10 cellular contexts compared by ENCODE assay signal in the genomic region with DNA sequence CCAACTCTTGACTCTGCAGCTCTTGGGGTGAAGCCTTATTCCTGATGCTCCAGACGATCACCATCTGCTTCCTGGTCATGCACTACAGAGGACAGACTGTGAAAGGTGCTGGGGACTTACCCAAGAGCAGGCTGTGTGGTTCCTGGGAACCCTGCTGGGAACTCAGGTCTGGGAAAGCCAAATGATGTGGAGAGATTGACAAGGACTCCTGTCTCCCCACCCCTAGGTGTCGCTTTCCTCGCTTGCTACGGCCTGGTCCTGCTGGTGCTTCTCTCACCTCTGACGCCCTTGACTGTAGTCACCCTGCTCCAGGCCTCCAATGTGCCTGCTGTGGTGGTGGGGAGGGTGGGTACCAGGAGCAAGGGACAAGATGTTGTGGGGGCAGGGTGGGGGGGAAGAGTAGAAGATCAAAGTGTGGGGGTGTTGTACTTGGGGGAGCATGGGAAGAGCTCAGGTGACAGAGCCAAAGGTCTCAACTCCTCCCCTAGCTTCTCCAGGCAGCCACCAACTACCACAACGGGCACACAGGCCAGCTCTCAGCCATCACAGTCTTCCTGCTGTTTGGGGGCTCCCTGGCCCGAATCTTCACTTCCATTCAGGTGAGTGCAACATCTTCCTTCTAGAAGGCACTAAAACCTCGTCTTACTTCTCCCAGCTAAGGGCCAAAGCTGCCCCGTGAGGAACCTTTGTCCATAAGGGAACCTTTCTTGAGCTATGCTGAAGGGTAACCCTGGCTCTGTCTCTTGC. TPM values are rescaled to one million over a fixed set of nuclear protein-coding genes. Genes with fewer than 3 reads are reported as not detected.
DNase-seq lines count a peak whose midpoint lies in the region; ATAC-seq and TF ChIP-seq lines count a peak whose summit lies in the region.
"Had no signal": no experiment of that assay in that cellular context is flagged by ENCODE, and none has a peak within 500 bp of the region (broad histone marks: within the 10 kb centered on the region; RNA-seq: fewer than 3 reads in every experiment).

No MANE protein-coding gene starts in this region.

- no peaks in the 10 kb centered on the region for H3K27me3 ChIP-seq in dorsolateral prefrontal cortex
- H3K27me3 ChIP-seq: ascending aorta had no signal

- H4K20me1 ChIP-seq in OCI-LY7 (ENCODE audit: insufficient read depth, low read length), result no peaks in the 10 kb centered on the region

- CTCF ChIA-PET in OCI-LY7 (lab: Charles Lee; ENCODE audit: unreplicated experiment), result no interaction called here
- CTCF ChIA-PET in activated CD8-positive, alpha-beta memory T cell treated with anti-CD3 and anti-CD28 coated beads, Interleukin-2, amount 10 ng/mL, durations not matched to agents 7 days and 5 days (lab: Charles Lee), result interaction anchor here (1.0 to 9.7 kb wide), 3 partner anchors 26 to 100 kb away, joined by 3 to 81 read pairs (median 6); partner anchors contain the start of genes FXR2, TP53 and WRAP53

- no peak overlapping the region for H3K4me3 ChIP-seq in OCI-LY7 (ENCODE audit: low read depth, low read length, poor library complexity, severe bottlenecking)
- peak overlapping the region in 4 of 59 donors; percentile 9 to 86 (median 43) for H3K4me3 ChIP-seq in dorsolateral prefrontal cortex

- no TSS peak for BruUV-seq in OCI-LY7 (replicated peaks; lab: Mats Ljungman, UMichigan)

- H3K4me2 ChIP-seq in OCI-LY7 (ENCODE audit: low read length), result no peak overlapping the region

- no peak overlapping the region for H3K27ac ChIP-seq in OCI-LY7 (ENCODE audit: low read depth, low read length, poor library complexity, severe bottlenecking)
- H3K27ac ChIP-seq in dorsolateral prefrontal cortex, result peak overlapping the region in 11 of 59 donors; percentile 2 to 93 (median 81)

- H3K4me1 ChIP-seq in OCI-LY7 (ENCODE audit: insufficient read depth, low read length, poor library complexity, severe bottlenecking), result peaks cover 18% of the 10 kb centered on the region

- H3K4me3 Mint-ChIP-seq in activated T-cell treated with anti-CD3 and anti-CD28 coated beads, Interleukin-2, amount 50 U/mL, for 72 hours, result no peak overlapping the region
- H3K4me3 Mint-ChIP-seq in activated T-cell treated with anti-CD3 and anti-CD28 coated beads, Interleukin-2, amount 50 U/mL, for 4 hours, result no peak overlapping the region
- no peak overlapping the region for H3K4me3 Mint-ChIP-seq in stimulated activated memory B cell treated with anti-CD40 and anti-IgM and Interleukin-4, amounts not matched to agents 10 μg/mL and 1 μg/mL and 100 μg/mL, for 72 hours
- no peak overlapping the region for H3K4me3 Mint-ChIP-seq in activated CD8-positive, alpha-beta memory T cell treated with anti-CD3 and anti-CD28 coated beads, Interleukin-2, amount 10 ng/mL, durations not matched to agents 7 days and 5 days

- no peaks in the 10 kb centered on the region for H3K27me3 Mint-ChIP-seq in activated T-cell treated with anti-CD3 and anti-CD28 coated beads, Interleukin-2, amount 50 U/mL, for 72 hours (ENCODE audit: low read depth)
- H3K27me3 Mint-ChIP-seq in activated T-cell treated with anti-CD3 and anti-CD28 coated beads, Interleukin-2, amount 50 U/mL, for 4 hours (ENCODE audit: low read depth), result no peaks in the 10 kb centered on the region
- H3K27me3 Mint-ChIP-seq in stimulated activated memory B cell treated with anti-CD40 and anti-IgM and Interleukin-4, amounts not matched to agents 10 μg/mL and 1 μg/mL and 100 μg/mL, for 72 hours, result no peaks in the 10 kb centered on the region
- no peaks in the 10 kb centered on the region for H3K27me3 Mint-ChIP-seq in activated CD8-positive, alpha-beta memory T cell treated with anti-CD3 and anti-CD28 coated beads, Interleukin-2, amount 10 ng/mL, durations not matched to agents 7 days and 5 days
- H3K27me3 Mint-ChIP-seq: naive B cell had no signal

- no peaks in the 10 kb centered on the region for H3K9me3 ChIP-seq in OCI-LY7 (ENCODE audit: low read length)
- H3K9me3 ChIP-seq: ascending aorta had no signal

- no peaks in the 10 kb centered on the region for H3K9me2 ChIP-seq in OCI-LY7 (ENCODE audit: insufficient read depth, low read length)

- H3K36me3 ChIP-seq in OCI-LY7 (ENCODE audit: insufficient read depth, low read length), result peaks cover 68% of the 10 kb centered on the region; the same call in 1 of the 2 replicates

- peak overlapping the region; percentile 41 for H3K27ac Mint-ChIP-seq in activated T-cell treated with anti-CD3 and anti-CD28 coated beads, Interleukin-2, amount 50 U/mL, for 72 hours
- H3K27ac Mint-ChIP-seq in stimulated activated memory B cell treated with anti-CD40 and anti-IgM and Interleukin-4, amounts not matched to agents 10 μg/mL and 1 μg/mL and 100 μg/mL, for 72 hours, result peak overlapping the region; percentile 67
- H3K27ac Mint-ChIP-seq in activated CD8-positive, alpha-beta memory T cell treated with anti-CD3 and anti-CD28 coated beads, Interleukin-2, amount 10 ng/mL, durations not matched to agents 7 days and 5 days, result no peak overlapping the region

- intact Hi-C loops in OCI-LY7 (cut with micrococcal nuclease; ENCODE audit: unreplicated experiment) (no loop called here), dorsolateral prefrontal cortex (cut with DNase I) (loop anchor here in 1 of 2 donors (5.0 kb wide), 1 partner anchor 40 kb away; the partner anchor contains the start of gene SAT2)

- POLR2A ChIA-PET in OCI-LY7 (lab: Charles Lee), result interaction anchor here (0.6 kb wide), 1 partner anchor 181 kb away, joined by 4 read pairs; no protein-coding TSS in a partner anchor

- TF ChIP-seq CTCF in OCI-LY7 (conservative IDR thresholded peaks at IDR 0.05; ENCODE audit: low read length) (peak; percentile 64; the same call in 1 of the 2 replicates), dorsolateral prefrontal cortex (IDR thresholded peaks at IDR 0.05 in 54 of 56, conservative IDR thresholded peaks at IDR 0.05 in 2 of 56; ENCODE audit: low read depth in 1 of 56, partially characterized antibody in 56 of 56) (no peak)

- H3K79me2 ChIP-seq in OCI-LY7 (ENCODE audit: insufficient read depth, low read depth, low read length), result peaks cover 5% of the 10 kb centered on the region; the same call in 1 of the 2 replicates

- ATAC-seq in activated T-cell treated with anti-CD3 and anti-CD28 coated beads, Interleukin-2, amount 50 U/mL, for 72 hours (replicated peaks in 1 of 2), result no peak
- ATAC-seq in activated T-cell treated with anti-CD3 and anti-CD28 coated beads, Interleukin-2, amount 50 U/mL, for 4 hours, result no peak
- ATAC-seq in esophagus mucosa (peak; percentile 4), HG03159 (IDR thresholded peaks at IDR 0.05; ENCODE audit: unreplicated experiment) (no peak)
- no peak for ATAC-seq in stimulated activated memory B cell treated with anti-CD40 and anti-IgM and Interleukin-4, amounts not matched to agents 10 μg/mL and 1 μg/mL and 100 μg/mL, for 72 hours
- no peak for ATAC-seq in activated CD8-positive, alpha-beta memory T cell treated with anti-CD3 and anti-CD28 coated beads, Interleukin-2, amount 10 ng/mL, durations not matched to agents 7 days and 5 days

- peaks cover 31% of the 10 kb centered on the region for H3K4me1 Mint-ChIP-seq in activated T-cell treated with anti-CD3 and anti-CD28 coated beads, Interleukin-2, amount 50 U/mL, for 72 hours (ENCODE audit: low read depth)
- H3K4me1 Mint-ChIP-seq in activated T-cell treated with anti-CD3 and anti-CD28 coated beads, Interleukin-2, amount 50 U/mL, for 4 hours (ENCODE audit: low read depth), result peaks cover 23% of the 10 kb centered on the region
- peaks cover 26% of the 10 kb centered on the region for H3K4me1 Mint-ChIP-seq in stimulated activated memory B cell treated with anti-CD40 and anti-IgM and Interleukin-4, amounts not matched to agents 10 μg/mL and 1 μg/mL and 100 μg/mL, for 72 hours
- peaks cover 31% of the 10 kb centered on the region for H3K4me1 Mint-ChIP-seq in activated CD8-positive, alpha-beta memory T cell treated with anti-CD3 and anti-CD28 coated beads, Interleukin-2, amount 10 ng/mL, durations not matched to agents 7 days and 5 days

- no peak for DNase-seq in activated T-cell treated with anti-CD3 and anti-CD28 coated beads, Interleukin-2, amount 50 U/mL, for 72 hours
- DNase-seq in activated T-cell treated with anti-CD3 and anti-CD28 coated beads, Interleukin-2, amount 50 U/mL, for 4 hours, result no peak
- peak; percentile 36 for DNase-seq in OCI-LY7 (ENCODE audit: low spot score)
- DNase-seq in activated CD8-positive, alpha-beta memory T cell treated with anti-CD3 and anti-CD28 coated beads, Interleukin-2, amount 10 ng/mL, durations not matched to agents 7 days and 5 days, result no peak
- no peak for DNase-seq in dorsolateral prefrontal cortex
- DNase-seq: naive B cell had no signal

- H2AFZ ChIP-seq in OCI-LY7 (ENCODE audit: low read length), result no peak overlapping the region

- peaks cover 8 to 10% of the 10 kb centered on the region in 2 donors for H3K36me3 Mint-ChIP-seq in activated T-cell treated with anti-CD3 and anti-CD28 coated beads, Interleukin-2, amount 50 U/mL, for 72 hours (ENCODE audit: insufficient read depth in 2 of 2)
- peaks cover 23% of the 10 kb centered on the region for H3K36me3 Mint-ChIP-seq in activated T-cell treated with anti-CD3 and anti-CD28 coated beads, Interleukin-2, amount 50 U/mL, for 4 hours (ENCODE audit: insufficient read depth)
- H3K36me3 Mint-ChIP-seq in stimulated activated memory B cell treated with anti-CD40 and anti-IgM and Interleukin-4, amounts not matched to agents 10 μg/mL and 1 μg/mL and 100 μg/mL, for 72 hours, result peaks cover 45% of the 10 kb centered on the region
- peaks cover 24% of the 10 kb centered on the region for H3K36me3 Mint-ChIP-seq in activated CD8-positive, alpha-beta memory T cell treated with anti-CD3 and anti-CD28 coated beads, Interleukin-2, amount 10 ng/mL, durations not matched to agents 7 days and 5 days

- H3K9me3 Mint-ChIP-seq in activated T-cell treated with anti-CD3 and anti-CD28 coated beads, Interleukin-2, amount 50 U/mL, for 72 hours, result no peaks in the 10 kb centered on the region
- H3K9me3 Mint-ChIP-seq in activated T-cell treated with anti-CD3 and anti-CD28 coated beads, Interleukin-2, amount 50 U/mL, for 4 hours, result no peaks in the 10 kb centered on the region
- no peaks in the 10 kb centered on the region for H3K9me3 Mint-ChIP-seq in stimulated activated memory B cell treated with anti-CD40 and anti-IgM and Interleukin-4, amounts not matched to agents 10 μg/mL and 1 μg/mL and 100 μg/mL, for 72 hours
- no peaks in the 10 kb centered on the region for H3K9me3 Mint-ChIP-seq in activated CD8-positive, alpha-beta memory T cell treated with anti-CD3 and anti-CD28 coated beads, Interleukin-2, amount 10 ng/mL, durations not matched to agents 7 days and 5 days (ENCODE audit: low read depth)
- H3K9me3 Mint-ChIP-seq: naive B cell had no signal

RNA-seq across cellular contexts. Expression of gene SOX15, which starts 3.0 kb away (rescaled TPM):
- total RNA-seq in activated T-cell treated with anti-CD3 and anti-CD28 coated beads, Interleukin-2, amount 50 U/mL, for 72 hours, result under 1 TPM; 0.34 to 0.86 TPM
- under 1 TPM; 0.20 to 0.38 (median 0.24) TPM for total RNA-seq in activated T-cell treated with anti-CD3 and anti-CD28 coated beads, Interleukin-2, amount 50 U/mL, for 4 hours
- total RNA-seq in OCI-LY7 (2014; rRNA removed; shearing (Covaris generic)), result 0.23 and 1.6 TPM in 2 replicates
- total RNA-seq in OCI-LY7 (2022) (0.57 and 0.84 TPM in 2 replicates), esophagus mucosa (74.0 TPM), dorsolateral prefrontal cortex (10 to 100 TPM in 27 of 120 experiments, 1 to 10 TPM in 93; 3.6 to 16.6 (median 8.0) TPM)
- total RNA-seq in activated CD8-positive, alpha-beta memory T cell treated with anti-CD3 and anti-CD28 coated beads, Interleukin-2, amount 10 ng/mL, durations not matched to agents 7 days and 5 days, result under 1 TPM; 0.21 to 0.35 TPM
- total RNA-seq: ascending aorta had no signal

RNA-seq across cellular contexts. Expression of gene MPDU1, which starts 3.2 kb away (rescaled TPM):
- total RNA-seq in activated T-cell treated with anti-CD3 and anti-CD28 coated beads, Interleukin-2, amount 50 U/mL, for 72 hours, result 10 to 100 TPM; 44.0 to 51.9 TPM
- total RNA-seq in activated T-cell treated with anti-CD3 and anti-CD28 coated beads, Interleukin-2, amount 50 U/mL, for 4 hours, result 100 to 1,000 TPM; 110 to 134 (median 114) TPM
- total RNA-seq in OCI-LY7 (2014; rRNA removed; shearing (Covaris generic)), result 30.4 and 34.5 TPM in 2 replicates
- 21.3 and 26.1 TPM in 2 replicates for total RNA-seq in OCI-LY7 (2022)
- total RNA-seq in esophagus mucosa, result 36.7 TPM
- 10 to 100 TPM; 57.6 to 76.9 TPM for total RNA-seq in activated CD8-positive, alpha-beta memory T cell treated with anti-CD3 and anti-CD28 coated beads, Interleukin-2, amount 10 ng/mL, durations not matched to agents 7 days and 5 days
- total RNA-seq in dorsolateral prefrontal cortex, result 10 to 100 TPM; 25.1 to 53.7 (median 34.4) TPM

RNA-seq across cellular contexts. Expression of gene CD68, which starts 7.4 kb away (rescaled TPM):
- 10 to 100 TPM; 10.3 to 28.1 TPM for total RNA-seq in activated T-cell treated with anti-CD3 and anti-CD28 coated beads, Interleukin-2, amount 50 U/mL, for 72 hours
- total RNA-seq in activated T-cell treated with anti-CD3 and anti-CD28 coated beads, Interleukin-2, amount 50 U/mL, for 4 hours, result 1 to 10 TPM; 4.8 to 5.3 (median 4.9) TPM
- 0.10 and 0.54 TPM in 2 replicates for total RNA-seq in OCI-LY7 (2014; rRNA removed; shearing (Covaris generic))
- total RNA-seq in OCI-LY7 (2022), result 0.44 and 0.72 TPM in 2 replicates
- total RNA-seq in esophagus mucosa, result 61.3 TPM
- 10 to 100 TPM in 1 of 2 experiments, 1 to 10 TPM in 1; 10.0 to 26.7 TPM for total RNA-seq in activated CD8-positive, alpha-beta memory T cell treated with anti-CD3 and anti-CD28 coated beads, Interleukin-2, amount 10 ng/mL, durations not matched to agents 7 days and 5 days
- total RNA-seq in dorsolateral prefrontal cortex, result 10 to 100 TPM in 94 of 120 experiments, 1 to 10 TPM in 26; 2.6 to 53.1 (median 15.0) TPM

RNA-seq across cellular contexts. Expression of gene SENP3, which starts 25.1 kb away (rescaled TPM):
- 10 to 100 TPM; 41.8 to 55.3 TPM for total RNA-seq in activated T-cell treated with anti-CD3 and anti-CD28 coated beads, Interleukin-2, amount 50 U/mL, for 72 hours
- total RNA-seq in activated T-cell treated with anti-CD3 and anti-CD28 coated beads, Interleukin-2, amount 50 U/mL, for 4 hours, result 100 to 1,000 TPM; 138 to 153 (median 146) TPM
- 100 and 102 TPM in 2 replicates for total RNA-seq in OCI-LY7 (2014; rRNA removed; shearing (Covaris generic))
- total RNA-seq in OCI-LY7 (2022), result 62.4 and 77.6 TPM in 2 replicates
- 34.5 TPM for total RNA-seq in esophagus mucosa
- 10 to 100 TPM; 55.7 to 70.9 TPM for total RNA-seq in activated CD8-positive, alpha-beta memory T cell treated with anti-CD3 and anti-CD28 coated beads, Interleukin-2, amount 10 ng/mL, durations not matched to agents 7 days and 5 days
- 10 to 100 TPM; 41.4 to 93.2 (median 61.6) TPM for total RNA-seq in dorsolateral prefrontal cortex

RNA-seq across cellular contexts. Expression of gene FXR2, which starts 27.9 kb away (rescaled TPM):
- total RNA-seq in activated T-cell treated with anti-CD3 and anti-CD28 coated beads, Interleukin-2, amount 50 U/mL, for 72 hours, result 10 to 100 TPM; 52.5 to 53.3 TPM
- 10 to 100 TPM; 53.7 to 57.6 (median 54.2) TPM for total RNA-seq in activated T-cell treated with anti-CD3 and anti-CD28 coated beads, Interleukin-2, amount 50 U/mL, for 4 hours
- total RNA-seq in OCI-LY7 (2014; rRNA removed; shearing (Covaris generic)), result 24.6 and 32.4 TPM in 2 replicates
- total RNA-seq in OCI-LY7 (2022) (32.1 and 41.4 TPM in 2 replicates), esophagus mucosa (17.0 TPM), dorsolateral prefrontal cortex (100 to 1,000 TPM in 1 of 120 experiments, 10 to 100 TPM in 119; 53.1 to 114 (median 73.7) TPM)
- 10 to 100 TPM; 30.7 to 40.5 TPM for total RNA-seq in activated CD8-positive, alpha-beta memory T cell treated with anti-CD3 and anti-CD28 coated beads, Interleukin-2, amount 10 ng/mL, durations not matched to agents 7 days and 5 days
